Comparison of ENCODE assay signal across 2 cellular contexts in the genomic region with DNA sequence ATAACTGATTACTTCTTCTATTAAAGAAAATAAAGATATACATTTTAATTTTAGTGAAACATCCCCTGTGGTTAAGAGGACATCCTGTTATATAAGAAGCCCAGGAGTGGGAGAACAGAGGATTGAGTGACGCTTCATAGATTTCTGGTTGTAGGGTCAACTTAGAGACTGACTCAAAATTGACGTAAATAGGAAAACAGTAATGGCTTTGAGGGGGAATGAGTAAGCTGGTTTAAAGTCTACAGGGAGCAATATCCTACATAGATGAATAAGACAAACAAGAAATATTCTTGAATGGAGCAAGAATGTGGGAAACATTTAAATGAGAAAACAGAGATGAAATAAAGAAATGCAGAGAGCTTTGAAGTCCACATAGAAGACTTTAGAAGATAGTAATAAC. TPM values are rescaled to one million over a fixed set of nuclear protein-coding genes. Genes with fewer than 3 reads are reported as not detected.
"Had no signal": no experiment of that assay in that cellular context is flagged by ENCODE, and none has a peak within 500 bp of the region (broad histone marks: within the 10 kb centered on the region; RNA-seq: fewer than 3 reads in every experiment).

No MANE protein-coding gene starts in this region.

RNA-seq across cellular contexts. Expression of gene NUDT4B, which starts 20.7 kb away (rescaled TPM):
- total RNA-seq: H1, H9 had no signal
